Comparison of ENCODE assay signal across 17 cellular contexts in the genomic region with DNA sequence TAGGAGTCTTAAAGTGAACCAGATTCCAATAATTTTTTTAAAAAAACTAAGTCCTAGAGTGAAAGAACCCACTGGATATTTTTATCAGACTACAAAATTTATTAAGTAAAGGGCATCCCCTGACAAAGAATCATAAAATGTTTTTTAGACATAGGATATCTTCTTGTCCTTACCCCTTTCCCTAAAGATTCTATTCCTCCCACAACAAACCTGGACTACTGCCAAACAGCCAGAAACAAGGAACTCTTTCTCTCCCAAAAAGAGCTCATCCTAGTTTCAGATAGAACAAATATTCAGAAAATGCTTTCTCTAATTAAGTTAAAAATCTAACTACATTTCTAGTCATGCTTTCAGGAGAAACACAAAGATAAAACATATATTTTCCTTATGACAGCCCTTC.
DNase-seq lines count a peak whose midpoint lies in the region; ATAC-seq lines count a peak whose summit lies in the region.
"Had no signal": no experiment of that assay in that cellular context is flagged by ENCODE, and none has a peak within 500 bp of the region (broad histone marks: within the 10 kb centered on the region; RNA-seq: fewer than 3 reads in every experiment).

No MANE protein-coding gene starts in this region.

- DNase-seq in COLO829 (ENCODE audit: low spot score) (peak; percentile 72), SK-MEL-5 (ENCODE audit: low read depth, low spot score) (peak; percentile 39), globus pallidus (ENCODE audit: low spot score) (peak; percentile 10), pons (ENCODE audit: low spot score) (peak; percentile 47), left ventricle myocardium superior (no peak)
- DNase-seq: ACHN; BE2C; C1 segment of cervical spinal cord; Caco-2; CD4-positive, CD25-positive, alpha-beta regulatory T cell; CD8-positive, alpha-beta memory T cell; DMS153; DMS79; GDM1; HCEC 1CT had no signal

- intact Hi-C loops in left ventricle myocardium superior (cut with micrococcal nuclease): no loop called here

- in situ Hi-C loops in SK-MEL-5 (cut with HindIII; ENCODE audit: low pct_unique_long_range_greater_than_20kb, low sequenced_read_pairs): no loop called here

- ATAC-seq in left ventricle myocardium superior: no peak
- no peak for ATAC-seq in HG02610 (IDR thresholded peaks at IDR 0.05; ENCODE audit: unreplicated experiment)
- ATAC-seq: GM23338 had no signal
